18 cellular contexts compared by ENCODE assay signal in genomic region chr10:128098631-128099030, GRCh38.
"Had no signal": no experiment of that assay in that cellular context is flagged by ENCODE, and none has a peak within 500 bp of the region (broad histone marks: within the 10 kb centered on the region; RNA-seq: fewer than 3 reads in every experiment).

No MANE protein-coding gene starts in this region.

- H3K4me3 Mint-ChIP-seq: activated naive CD4-positive, alpha-beta T cell treated with anti-CD3 and anti-CD28 coated beads, Interleukin-2, amount 50 U/mL, for 24 hours; activated T-cell treated with anti-CD3 and anti-CD28 coated beads, Interleukin-2, amount 50 U/mL, for 24 hours; central memory CD8-positive, alpha-beta T cell; nephron had no signal

- H3K4me1 Mint-ChIP-seq: nephron had no signal

- H3K27me3 ChIP-seq: body of pancreas, right atrium auricular region had no signal

- H3K27ac Mint-ChIP-seq: activated naive CD4-positive, alpha-beta T cell treated with anti-CD3 and anti-CD28 coated beads, Interleukin-2, amount 50 U/mL, for 24 hours; activated T-cell treated with anti-CD3 and anti-CD28 coated beads, Interleukin-2, amount 50 U/mL, for 24 hours; nephron; progenitor cell of endocrine pancreas had no signal

- H3K27ac ChIP-seq: body of pancreas, coronary artery, right atrium auricular region had no signal

- H3K9me3 ChIP-seq: body of pancreas, right atrium auricular region had no signal

- H3K36me3 ChIP-seq: right atrium auricular region had no signal

- H3K4me3 ChIP-seq: body of pancreas, coronary artery, right atrium auricular region had no signal

- H3K4me1 ChIP-seq: body of pancreas, right atrium auricular region had no signal

- H3K36me3 Mint-ChIP-seq: activated naive CD4-positive, alpha-beta T cell treated with anti-CD3 and anti-CD28 coated beads, Interleukin-2, amount 50 U/mL, for 24 hours had no signal

- H3K9me3 Mint-ChIP-seq: activated naive CD4-positive, alpha-beta T cell treated with anti-CD3 and anti-CD28 coated beads, Interleukin-2, amount 50 U/mL, for 24 hours; activated T-cell treated with anti-CD3 and anti-CD28 coated beads, Interleukin-2, amount 50 U/mL, for 24 hours; central memory CD8-positive, alpha-beta T cell; nephron had no signal

- H3K27me3 Mint-ChIP-seq: activated naive CD4-positive, alpha-beta T cell treated with anti-CD3 and anti-CD28 coated beads, Interleukin-2, amount 50 U/mL, for 24 hours; activated T-cell treated with anti-CD3 and anti-CD28 coated beads, Interleukin-2, amount 50 U/mL, for 24 hours; central memory CD8-positive, alpha-beta T cell; progenitor cell of endocrine pancreas had no signal

- DNase-seq: activated effector memory CD4-positive, alpha-beta T cell treated with Interleukin-2 at 50 U/mL for 16 hours; activated T-cell treated with anti-CD3 and anti-CD28 coated beads, Interleukin-2, amount 50 U/mL, for 24 hours; amygdala; body of pancreas; foreskin fibroblast; hippocampal formation; mesendoderm; nucleus accumbens; stimulated activated CD4-positive, alpha-beta T cell treated with anti-CD3 and anti-CD28 coated beads, Interleukin-4, amount 100 ng/mL, for 1 hour; stimulated activated naive CD8-positive, alpha-beta T cell treated with anti-CD3 and anti-CD28 coated beads, Interleukin-15, Interleukin-2, amounts not matched to agents 100 U/mL and 50 U/mL, for 24 hours; T-helper 9 cell; trophoblast cell had no signal
